Comparison of ENCODE assay signal across 12 cellular contexts in the genomic region with DNA sequence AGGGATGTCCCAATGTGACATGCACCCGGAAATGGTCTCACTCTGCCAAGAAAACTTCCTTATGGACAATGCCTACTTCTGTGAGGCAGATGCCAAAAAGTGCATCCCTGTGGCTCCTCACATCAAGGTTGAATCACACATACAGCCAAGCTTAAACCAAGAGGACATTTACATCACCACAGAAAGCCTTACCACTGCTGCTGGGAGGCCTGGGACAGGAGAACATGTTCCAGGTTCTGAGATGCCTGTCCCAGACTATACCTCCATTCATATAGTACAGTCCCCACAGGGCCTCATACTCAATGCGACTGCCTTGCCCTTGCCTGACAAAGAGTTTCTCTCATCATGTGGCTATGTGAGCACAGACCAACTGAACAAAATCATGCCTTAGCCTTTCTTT. TPM values are rescaled to one million over a fixed set of nuclear protein-coding genes. Genes with fewer than 3 reads are reported as not detected.
DNase-seq lines count a peak whose midpoint lies in the region; ATAC-seq and TF ChIP-seq lines count a peak whose summit lies in the region.
"Had no signal": no experiment of that assay in that cellular context is flagged by ENCODE, and none has a peak within 500 bp of the region (broad histone marks: within the 10 kb centered on the region; RNA-seq: fewer than 3 reads in every experiment).

No MANE protein-coding gene starts in this region.

- BruUV-seq in A673 (replicated peaks; lab: Mats Ljungman, UMichigan), result no TSS peak

- peak; percentile 4 for ATAC-seq in GM18505 (IDR thresholded peaks at IDR 0.05; ENCODE audit: unreplicated experiment)
- ATAC-seq in GM21717 (IDR thresholded peaks at IDR 0.05; ENCODE audit: unreplicated experiment), result peak; percentile 9

- H3K9me3 ChIP-seq in Loucy (ENCODE audit: insufficient read depth, low read depth, low read length) (no peaks in the 10 kb centered on the region), A673 (ENCODE audit: low read depth, low read length, poor library complexity, severe bottlenecking) (no peaks in the 10 kb centered on the region)
- H3K9me3 ChIP-seq: prostate gland had no signal

- TF ChIP-seq CTCF in Loucy (conservative IDR thresholded peaks at IDR 0.05; ENCODE audit: low read length) (no peak), foreskin fibroblast (IDR thresholded peaks at IDR 0.05; ENCODE audit: low read depth, low read length) (no peak), A673 (conservative IDR thresholded peaks at IDR 0.05; ENCODE audit: low read depth, low read length) (no peak), lower leg skin (IDR thresholded peaks at IDR 0.05) (no peak)

- no peaks in the 10 kb centered on the region for H3K36me3 ChIP-seq in Loucy (ENCODE audit: insufficient read depth, low read length)
- H3K36me3 ChIP-seq in A673 (ENCODE audit: insufficient read depth, low read length, poor library complexity, severe bottlenecking), result no peaks in the 10 kb centered on the region

- TF ChIP-seq POLR2A in GM18505 (IDR thresholded peaks at IDR 0.05; ENCODE audit: borderline replicate concordance, extremely low read depth, insufficient read depth, insufficient read length) (no peak), lower leg skin (IDR thresholded peaks at IDR 0.05) (no peak)

- CTCF ChIA-PET in A673 (lab: Charles Lee), result no interaction called here

- 83 to 86% methylated on average over 2 of the region's 2 CpGs for WGBS in lower leg skin, 2 donors

- H3K27ac ChIP-seq in A673 (ENCODE audit: low read depth, low read length, poor library complexity, severe bottlenecking), result no peak overlapping the region
- H3K27ac ChIP-seq: C4-2B, epithelial cell of prostate, prostate gland had no signal

- H3K4me2 ChIP-seq in Loucy (ENCODE audit: low read depth, low read length, poor library complexity, severe bottlenecking), result peak overlapping the region; percentile 43

- no peaks in the 10 kb centered on the region for H4K20me1 ChIP-seq in Loucy (ENCODE audit: insufficient read depth, low read length, poor library complexity, severe bottlenecking)

- no peaks in the 10 kb centered on the region for H3F3A ChIP-seq in Loucy (ENCODE audit: low read depth)

- no peak overlapping the region for H2AFZ ChIP-seq in Loucy (ENCODE audit: low read length)

- DNase-seq in foreskin fibroblast (peak; percentile 6 to 8), A673 (ENCODE audit: low spot score) (no peak), RPMI8226 (no peak), lower leg skin (ENCODE audit: low spot score in 2 of 2) (no peak), germinal center (ENCODE audit: low spot score) (no peak)
- DNase-seq: NCI-H510A had no signal

- peak overlapping the region; percentile 11 for H3K4me3 ChIP-seq in Loucy (ENCODE audit: low read length, poor library complexity, severe bottlenecking)
- H3K4me3 ChIP-seq in foreskin fibroblast (ENCODE audit: low read depth in 1 of 2, low read length in 2 of 2), result no peak overlapping the region
- H3K4me3 ChIP-seq in A673 (ENCODE audit: low read depth, low read length, poor library complexity, severe bottlenecking), result no peak overlapping the region
- H3K4me3 ChIP-seq in lower leg skin (ENCODE audit: low read depth, poor library complexity, severe bottlenecking), result no peak overlapping the region
- H3K4me3 ChIP-seq: prostate gland had no signal

- H3K27me3 ChIP-seq in Loucy (ENCODE audit: insufficient read depth, low read length, poor library complexity, severe bottlenecking) (peaks cover 44% of the 10 kb centered on the region), A673 (replicated peaks; ENCODE audit: insufficient read depth, low read depth, low read length, poor library complexity) (peaks cover 55% of the 10 kb centered on the region)

- no peaks in the 10 kb centered on the region for H3K9me2 ChIP-seq in Loucy (replicated peaks; ENCODE audit: low read depth, low read length)

- POLR2A ChIA-PET in A673 (lab: Charles Lee; ENCODE audit: low non-redundant PET), result no interaction called here

- intact Hi-C loops in A673 (cut with micrococcal nuclease; ENCODE audit: unreplicated experiment) (no loop called here), lower leg skin (cut with DNase I; ENCODE audit: low total_unique reads) (no loop called here)

- peaks cover 17% of the 10 kb centered on the region for H3K4me1 ChIP-seq in Loucy (ENCODE audit: insufficient read depth, low read length, poor library complexity, severe bottlenecking)
- H3K4me1 ChIP-seq in A673 (ENCODE audit: insufficient read depth, low read length, poor library complexity, severe bottlenecking), result no peaks in the 10 kb centered on the region
- H3K4me1 ChIP-seq: prostate gland had no signal

- no peak overlapping the region for H3K9ac ChIP-seq in Loucy (ENCODE audit: low read depth, low read length, poor library complexity, severe bottlenecking)

- no peaks in the 10 kb centered on the region for H3K79me2 ChIP-seq in Loucy (ENCODE audit: insufficient read depth, low read length)

RNA-seq across cellular contexts. Expression of a gene that starts 37.6 kb away (rescaled TPM):
- total RNA-seq in A673 (2021), result 11.2 and 11.6 TPM in 2 replicates
- under 1 TPM in 3 of 4 donors, not detected in 1; 0.07 to 0.29 (median 0.25) TPM for total RNA-seq in lower leg skin

Comparison
In these comparisons a context has a peak if more than half of its experiments do, and no peak if none do; other contexts are left out.
1. DNase-seq: peak in foreskin fibroblast (2 of 2); none in A673 (single experiment), RPMI8226 (single experiment), lower leg skin (0 of 2) and germinal center (single experiment).